Comparison of ENCODE assay signal across 15 cellular contexts in genomic region chr6:98014791-98015201, GRCh38.
DNase-seq lines count a peak whose midpoint lies in the region; ATAC-seq and TF ChIP-seq lines count a peak whose summit lies in the region.
"Had no signal": no experiment of that assay in that cellular context is flagged by ENCODE, and none has a peak within 500 bp of the region (broad histone marks: within the 10 kb centered on the region; RNA-seq: fewer than 3 reads in every experiment).

No MANE protein-coding gene starts in this region.

- DNase-seq in NCI-H1092 treated with DMSO at 0.1 percent for 48 hours (lab: John Stamatoyannopoulos, UW) = peak; percentile 93
- DNase-seq in NCI-H2196 treated with DMSO at 0.1 percent for 48 hours (lab: John Stamatoyannopoulos, UW; ENCODE audit: unreplicated experiment) = peak; percentile 4
- peak; percentile 53 for DNase-seq in retina
- DNase-seq in kidney glomerular epithelial cell (lab: John Stamatoyannopoulos, UW) = no peak
- no peak for DNase-seq in putamen (ENCODE audit: low spot score)
- DNase-seq in ecto neural progenitor cell (ENCODE audit: low spot score) = no peak
- DNase-seq: activated naive CD4-positive, alpha-beta T cell treated with anti-CD3 and anti-CD28 coated beads, Interleukin-2, amount 50 U/mL, for 16 hours; islet precursor cell; mesenchymal stem cell; MM.1S; nucleus accumbens; stimulated activated CD4-positive, alpha-beta T cell treated with anti-CD3 and anti-CD28 coated beads, Interleukin-2, amount 100 ng/mL, for 48 hours; stimulated activated CD8-positive, alpha-beta memory T cell treated with anti-CD3 and anti-CD28 coated beads, Interleukin-4, amount 100 ng/mL, for 48 hours; T-helper 2 cell had no signal

- no peak; the same call in 2 of the 3 replicates for ATAC-seq in SK-N-SH treated with all-trans-retinoic acid at 6 μM for 48 hours

TF ChIP-seq in SK-N-SH treated with all-trans-retinoic acid at 6 μM for 48 hours, 23 proteins besides CTCF, POLR2A, EP300 and RAD21:
- TF ChIP-seq TSHZ2 (CRISPR knock-in tag; IDR thresholded peaks at IDR 0.05) (peak; percentile 38; the same call in 1 of the 2 replicates), PPARA (CRISPR knock-in tag; IDR thresholded peaks at IDR 0.05; ENCODE audit: borderline replicate concordance) (no peak), TCF4 (CRISPR knock-in tag; IDR thresholded peaks at IDR 0.05; ENCODE audit: borderline replicate concordance) (peak; percentile 85; the same call in 1 of the 2 replicates)

Comparison
In these comparisons a context has a peak if more than half of its experiments do, and no peak if none do; other contexts are left out.
1. DNase-seq: peak in NCI-H1092 treated with DMSO at 0.1 percent for 48 hours (single experiment), NCI-H2196 treated with DMSO at 0.1 percent for 48 hours (single experiment) and retina (single experiment); none in kidney glomerular epithelial cell (single experiment), putamen (single experiment) and ecto neural progenitor cell (single experiment).